In the genomic region with DNA sequence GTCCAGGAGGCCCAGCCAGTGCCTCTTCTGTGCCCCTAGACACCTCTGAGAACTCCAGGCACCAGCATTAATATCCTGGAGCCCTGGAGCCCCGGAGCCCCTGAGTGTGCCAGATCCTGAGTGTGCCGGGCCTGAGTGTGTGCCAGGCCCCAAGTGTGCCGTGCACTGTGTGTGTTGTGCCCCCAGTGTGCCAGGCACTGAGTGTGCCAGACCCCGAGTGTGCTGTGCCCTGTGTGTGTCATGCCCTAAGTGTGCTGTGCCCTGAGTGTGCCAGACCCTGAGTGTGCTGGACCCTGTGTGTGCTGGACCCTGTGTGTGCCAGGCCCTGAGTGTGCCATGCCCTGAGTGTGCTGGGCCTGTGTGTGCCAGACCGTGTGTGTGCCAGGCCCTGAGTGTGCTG, we compare ENCODE assay signal across 24 cellular contexts. TPM values are rescaled to one million over a fixed set of nuclear protein-coding genes. Genes with fewer than 3 reads are reported as not detected.
DNase-seq lines count a peak whose midpoint lies in the region; ATAC-seq and TF ChIP-seq lines count a peak whose summit lies in the region.
"Had no signal": no experiment of that assay in that cellular context is flagged by ENCODE, and none has a peak within 500 bp of the region (broad histone marks: within the 10 kb centered on the region; RNA-seq: fewer than 3 reads in every experiment).

No MANE protein-coding gene starts in this region.

- no peak overlapping the region for H3K27ac Mint-ChIP-seq in CD14-positive monocyte
- H3K27ac Mint-ChIP-seq: B cell; CD4-positive, CD25-positive, alpha-beta regulatory T cell had no signal

- peak; percentile 1 for DNase-seq in activated CD4-positive, alpha-beta T cell treated with anti-CD3 and anti-CD28 coated beads for 1 hour
- no peak for DNase-seq in activated CD4-positive, alpha-beta T cell treated with anti-CD3 and anti-CD28 coated beads, Interleukin-2, amount 50 U/mL, for 1 hour
- peak; percentile 22 for DNase-seq in CD14-positive monocyte (ENCODE audit: low spot score)
- peak; percentile 28 for DNase-seq in coronary artery (ENCODE audit: low spot score)
- peak; percentile 66 for DNase-seq in posterior vena cava (ENCODE audit: low spot score)
- DNase-seq in aorta: no peak
- no peak for DNase-seq in foreskin fibroblast
- DNase-seq: CD4-positive, CD25-positive, alpha-beta regulatory T cell; COR-L47; DMS 273 treated with DMSO at 0.1 percent for 48 hours; GDM1; Kasumi-1; MG63; NCI-H1048; NCI-H1436; NCI-H2029; NCI-H345; NCI-H526; PC-3 had no signal

- no peak overlapping the region for H3K4me3 ChIP-seq in coronary artery
- no peak overlapping the region for H3K4me3 ChIP-seq in aorta (ENCODE audit: low read length in 2 of 2)
- no peak overlapping the region for H3K4me3 ChIP-seq in foreskin fibroblast (ENCODE audit: low read depth in 1 of 2, low read length in 2 of 2)
- H3K4me3 ChIP-seq: HAP-1, MG63 had no signal

- TF ChIP-seq CTCF in CD14-positive monocyte (IDR thresholded peaks at IDR 0.05) (no peak), coronary artery (IDR thresholded peaks at IDR 0.05) (no peak), foreskin fibroblast (IDR thresholded peaks at IDR 0.05; ENCODE audit: low read depth, low read length) (no peak)

- no peaks in the 10 kb centered on the region for H3K27me3 ChIP-seq in aorta (ENCODE audit: control insufficient read depth in 1 of 2, insufficient read depth in 2 of 2, low read length in 1 of 2)
- H3K27me3 ChIP-seq: MG63 had no signal

- H3K36me3 Mint-ChIP-seq in CD14-positive monocyte: peaks cover 2 to 11% of the 10 kb centered on the region in 2 donors
- H3K36me3 Mint-ChIP-seq: CD4-positive, CD25-positive, alpha-beta regulatory T cell had no signal

- no peak for ATAC-seq in aorta (ENCODE audit: low FRiP score)
- no peak for ATAC-seq in GM18861 (IDR thresholded peaks at IDR 0.05; ENCODE audit: unreplicated experiment)
- ATAC-seq: PC-3 had no signal

- H3K27ac ChIP-seq in coronary artery: no peak overlapping the region
- H3K27ac ChIP-seq in aorta (ENCODE audit: low read depth in 1 of 2, low read length in 2 of 2): no peak overlapping the region
- H3K27ac ChIP-seq: 22Rv1 had no signal

- H3K4me1 Mint-ChIP-seq in CD14-positive monocyte: peaks cover 13% of the 10 kb centered on the region
- H3K4me1 Mint-ChIP-seq: B cell; CD4-positive, CD25-positive, alpha-beta regulatory T cell had no signal

- H3K9me3 ChIP-seq in aorta (ENCODE audit: control insufficient read depth, low read length): no peaks in the 10 kb centered on the region
- H3K9me3 ChIP-seq: HAP-1 had no signal

- peaks cover 0 to 2% of the 10 kb centered on the region in 2 donors for H3K4me1 ChIP-seq in aorta (ENCODE audit: control insufficient read depth in 1 of 2, insufficient read depth in 2 of 2, low read length in 2 of 2)
- H3K4me1 ChIP-seq: HAP-1 had no signal

- no peaks in the 10 kb centered on the region for H3K36me3 ChIP-seq in aorta (ENCODE audit: control insufficient read depth in 1 of 2, insufficient read depth in 2 of 2, low read length in 1 of 2)
- H3K36me3 ChIP-seq: HAP-1, MG63 had no signal

- intact Hi-C loops in CD14-positive monocyte (cut with micrococcal nuclease): no loop called here
- intact Hi-C loops in posterior vena cava (cut with DNase I): no loop called here
- intact Hi-C loops in aorta (cut with DNase I): no loop called here

- H3K9me3 Mint-ChIP-seq in CD14-positive monocyte: peaks cover 29 to 57% (median 49%) of the 10 kb centered on the region in 7 donors

- H3K27me3 Mint-ChIP-seq in CD14-positive monocyte (ENCODE audit: low read depth in 3 of 3): peaks cover 7 to 24% (median 9%) of the 10 kb centered on the region in 3 donors

- H3K4me3 Mint-ChIP-seq in CD14-positive monocyte: no peak overlapping the region
- H3K4me3 Mint-ChIP-seq: B cell; CD4-positive, CD25-positive, alpha-beta regulatory T cell had no signal

- WGBS in aorta, 2 donors: 87 to 90% methylated on average over 5 of the region's 5 CpGs

RNA-seq across cellular contexts. Expression of a gene that starts 54.1 kb away (rescaled TPM):
- under 1 TPM in 1 of 2 donors, not detected in 1; 0.05 TPM for polyA plus RNA-seq in CD14-positive monocyte
- total RNA-seq in posterior vena cava: 1 to 10 TPM; 1.2 to 1.9 TPM
- total RNA-seq in aorta: 1 to 10 TPM; 2.1 to 3.5 TPM
- under 1 TPM; 0.13 to 0.43 TPM for polyA plus RNA-seq in aorta
- total RNA-seq: Daoy had no signal

RNA-seq across cellular contexts. Expression of a gene that starts 55.9 kb away (rescaled TPM):
- polyA plus RNA-seq in CD14-positive monocyte (1 to 10 TPM; 1.8 to 1.9 TPM), aorta (100 to 1,000 TPM; 244 to 509 TPM)
- total RNA-seq in posterior vena cava (100 to 1,000 TPM; 201 to 215 TPM), aorta (100 to 1,000 TPM; 317 to 348 TPM)

Comparison
In these comparisons a context has a peak if more than half of its experiments do, and no peak if none do; other contexts are left out.
1. DNase-seq: peak in activated CD4-positive, alpha-beta T cell treated with anti-CD3 and anti-CD28 coated beads for 1 hour (single experiment), CD14-positive monocyte (single experiment), coronary artery (single experiment) and posterior vena cava (single experiment); none in activated CD4-positive, alpha-beta T cell treated with anti-CD3 and anti-CD28 coated beads, Interleukin-2, amount 50 U/mL, for 1 hour (single experiment), aorta (0 of 2) and foreskin fibroblast (0 of 2).